In genomic region chr18:23784811-23785245, GRCh38 we compare ENCODE assay signal across 10 cellular contexts.
DNase-seq lines count a peak whose midpoint lies in the region; ATAC-seq and TF ChIP-seq lines count a peak whose summit lies in the region.
"Had no signal": no experiment of that assay in that cellular context is flagged by ENCODE, and none has a peak within 500 bp of the region (broad histone marks: within the 10 kb centered on the region; RNA-seq: fewer than 3 reads in every experiment).

No MANE protein-coding gene starts in this region.

- no peak for TF ChIP-seq CTCF in fibroblast of mammary gland (conservative IDR thresholded peaks at IDR 0.05; ENCODE audit: control insufficient read depth, insufficient read depth, low read depth, low read length)

- peaks cover 10% of the 10 kb centered on the region for H3K27me3 Mint-ChIP-seq in activated T-cell treated with anti-CD3 and anti-CD28 coated beads, Interleukin-2, amount 50 U/mL, for 72 hours (ENCODE audit: low read depth)

- DNase-seq in GM04503 (ENCODE audit: low read depth) = peak; percentile 79
- peak; percentile 59 for DNase-seq in RKO (ENCODE audit: low spot score)
- peak; percentile 90 for DNase-seq in fibroblast of mammary gland (ENCODE audit: low read depth)
- peak; percentile 80 for DNase-seq in skeletal muscle cell (ENCODE audit: low read depth)
- DNase-seq in activated effector memory CD4-positive, alpha-beta T cell treated with anti-CD3 and anti-CD28 coated beads, Interleukin-2, amount 50 U/mL, for 16 hours = no peak
- DNase-seq in stimulated activated CD4-positive, alpha-beta T cell treated with anti-CD3 and anti-CD28 coated beads, Interleukin-4, amount 100 ng/mL, for 1 hour = no peak
- DNase-seq in activated T-cell treated with anti-CD3 and anti-CD28 coated beads, Interleukin-2, amount 50 U/mL, for 72 hours = no peak
- DNase-seq: H9, NCI-H1048 had no signal

- no peaks in the 10 kb centered on the region for H3K4me1 Mint-ChIP-seq in activated T-cell treated with anti-CD3 and anti-CD28 coated beads, Interleukin-2, amount 50 U/mL, for 72 hours (ENCODE audit: low read depth)

- H3K27ac Mint-ChIP-seq in activated T-cell treated with anti-CD3 and anti-CD28 coated beads, Interleukin-2, amount 50 U/mL, for 72 hours = no peak overlapping the region

- no peak overlapping the region for H3K4me3 ChIP-seq in fibroblast of mammary gland (ENCODE audit: control insufficient read depth, low read depth, low read length)
- no peak overlapping the region for H3K4me3 ChIP-seq in skeletal muscle cell (ENCODE audit: low read depth, low read length)
- H3K4me3 ChIP-seq: ascending aorta had no signal

- peaks cover 2 to 3% of the 10 kb centered on the region in 2 donors for H3K9me3 Mint-ChIP-seq in activated T-cell treated with anti-CD3 and anti-CD28 coated beads, Interleukin-2, amount 50 U/mL, for 72 hours
- H3K9me3 Mint-ChIP-seq: H9 had no signal

- no peak overlapping the region for H3K4me3 Mint-ChIP-seq in activated T-cell treated with anti-CD3 and anti-CD28 coated beads, Interleukin-2, amount 50 U/mL, for 72 hours
- H3K4me3 Mint-ChIP-seq: H9 had no signal

- no peak for ATAC-seq in activated T-cell treated with anti-CD3 and anti-CD28 coated beads, Interleukin-2, amount 50 U/mL, for 72 hours (replicated peaks in 1 of 2)

- H3K36me3 Mint-ChIP-seq in activated T-cell treated with anti-CD3 and anti-CD28 coated beads, Interleukin-2, amount 50 U/mL, for 72 hours (ENCODE audit: insufficient read depth in 2 of 2) = peaks cover 2 to 5% of the 10 kb centered on the region in 2 donors

Comparison
In these comparisons a context has a peak if more than half of its experiments do, and no peak if none do; other contexts are left out.
1. DNase-seq: peak in GM04503 (single experiment), RKO (single experiment), fibroblast of mammary gland (single experiment) and skeletal muscle cell (single experiment); none in activated effector memory CD4-positive, alpha-beta T cell treated with anti-CD3 and anti-CD28 coated beads, Interleukin-2, amount 50 U/mL, for 16 hours (single experiment), stimulated activated CD4-positive, alpha-beta T cell treated with anti-CD3 and anti-CD28 coated beads, Interleukin-4, amount 100 ng/mL, for 1 hour (single experiment) and activated T-cell treated with anti-CD3 and anti-CD28 coated beads, Interleukin-2, amount 50 U/mL, for 72 hours (0 of 2).